Comparison of ENCODE assay signal across 2 cellular contexts in the genomic region with DNA sequence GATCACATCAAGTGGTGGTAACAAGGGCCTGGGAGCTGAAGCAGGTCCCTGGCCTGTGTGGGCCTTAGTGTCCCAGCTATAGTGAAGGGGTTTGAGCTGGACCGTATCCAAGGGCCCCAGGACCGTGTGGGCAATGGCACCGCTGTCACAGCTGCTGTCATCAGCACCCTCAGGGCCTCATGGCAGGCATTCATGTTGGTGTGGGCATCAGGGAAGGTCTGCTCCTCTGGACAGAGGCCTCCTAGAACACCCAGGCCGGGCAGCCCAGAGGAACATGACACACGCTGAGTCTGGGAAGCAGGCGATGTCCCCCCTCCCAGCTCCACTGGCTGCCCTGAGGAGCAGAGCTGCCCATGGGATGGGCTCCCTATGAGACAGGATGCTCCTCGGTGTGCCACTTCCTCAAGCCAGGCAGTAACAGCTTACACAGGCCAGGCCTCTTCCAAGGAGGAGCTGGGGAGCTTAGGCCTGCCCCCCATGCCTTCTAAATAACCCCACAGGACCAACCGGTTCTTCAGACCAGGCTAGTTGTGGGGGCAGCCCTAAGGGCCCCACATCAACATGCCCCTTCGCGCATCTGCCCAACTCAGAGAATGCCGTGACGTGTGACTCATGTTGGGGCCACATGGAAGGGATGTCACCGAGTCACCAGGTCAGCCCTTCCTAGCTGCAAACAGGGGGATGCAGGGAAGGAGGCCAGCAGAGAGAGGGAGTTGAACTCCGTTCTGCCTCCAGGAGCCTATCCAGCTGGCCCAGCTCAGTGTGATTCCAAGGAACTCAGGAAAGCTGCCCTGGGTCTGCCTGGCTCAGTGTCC.
TF ChIP-seq lines count a peak whose summit lies in the region.

No MANE protein-coding gene starts in this region.

TF ChIP-seq in H1, 55 proteins besides CTCF, POLR2A, EP300 and RAD21 (continued from another document):
- TF ChIP-seq SIN3A (conservative IDR thresholded peaks at IDR 0.05 in 1 of 2, IDR thresholded peaks at IDR 0.05 in 1 of 2; ENCODE audit: low read depth in 1 of 2, low read length in 2 of 2) (no peak), CHD2 (IDR thresholded peaks at IDR 0.05; ENCODE audit: low read length) (no peak)
- TF ChIP-seq, protein P1, sequence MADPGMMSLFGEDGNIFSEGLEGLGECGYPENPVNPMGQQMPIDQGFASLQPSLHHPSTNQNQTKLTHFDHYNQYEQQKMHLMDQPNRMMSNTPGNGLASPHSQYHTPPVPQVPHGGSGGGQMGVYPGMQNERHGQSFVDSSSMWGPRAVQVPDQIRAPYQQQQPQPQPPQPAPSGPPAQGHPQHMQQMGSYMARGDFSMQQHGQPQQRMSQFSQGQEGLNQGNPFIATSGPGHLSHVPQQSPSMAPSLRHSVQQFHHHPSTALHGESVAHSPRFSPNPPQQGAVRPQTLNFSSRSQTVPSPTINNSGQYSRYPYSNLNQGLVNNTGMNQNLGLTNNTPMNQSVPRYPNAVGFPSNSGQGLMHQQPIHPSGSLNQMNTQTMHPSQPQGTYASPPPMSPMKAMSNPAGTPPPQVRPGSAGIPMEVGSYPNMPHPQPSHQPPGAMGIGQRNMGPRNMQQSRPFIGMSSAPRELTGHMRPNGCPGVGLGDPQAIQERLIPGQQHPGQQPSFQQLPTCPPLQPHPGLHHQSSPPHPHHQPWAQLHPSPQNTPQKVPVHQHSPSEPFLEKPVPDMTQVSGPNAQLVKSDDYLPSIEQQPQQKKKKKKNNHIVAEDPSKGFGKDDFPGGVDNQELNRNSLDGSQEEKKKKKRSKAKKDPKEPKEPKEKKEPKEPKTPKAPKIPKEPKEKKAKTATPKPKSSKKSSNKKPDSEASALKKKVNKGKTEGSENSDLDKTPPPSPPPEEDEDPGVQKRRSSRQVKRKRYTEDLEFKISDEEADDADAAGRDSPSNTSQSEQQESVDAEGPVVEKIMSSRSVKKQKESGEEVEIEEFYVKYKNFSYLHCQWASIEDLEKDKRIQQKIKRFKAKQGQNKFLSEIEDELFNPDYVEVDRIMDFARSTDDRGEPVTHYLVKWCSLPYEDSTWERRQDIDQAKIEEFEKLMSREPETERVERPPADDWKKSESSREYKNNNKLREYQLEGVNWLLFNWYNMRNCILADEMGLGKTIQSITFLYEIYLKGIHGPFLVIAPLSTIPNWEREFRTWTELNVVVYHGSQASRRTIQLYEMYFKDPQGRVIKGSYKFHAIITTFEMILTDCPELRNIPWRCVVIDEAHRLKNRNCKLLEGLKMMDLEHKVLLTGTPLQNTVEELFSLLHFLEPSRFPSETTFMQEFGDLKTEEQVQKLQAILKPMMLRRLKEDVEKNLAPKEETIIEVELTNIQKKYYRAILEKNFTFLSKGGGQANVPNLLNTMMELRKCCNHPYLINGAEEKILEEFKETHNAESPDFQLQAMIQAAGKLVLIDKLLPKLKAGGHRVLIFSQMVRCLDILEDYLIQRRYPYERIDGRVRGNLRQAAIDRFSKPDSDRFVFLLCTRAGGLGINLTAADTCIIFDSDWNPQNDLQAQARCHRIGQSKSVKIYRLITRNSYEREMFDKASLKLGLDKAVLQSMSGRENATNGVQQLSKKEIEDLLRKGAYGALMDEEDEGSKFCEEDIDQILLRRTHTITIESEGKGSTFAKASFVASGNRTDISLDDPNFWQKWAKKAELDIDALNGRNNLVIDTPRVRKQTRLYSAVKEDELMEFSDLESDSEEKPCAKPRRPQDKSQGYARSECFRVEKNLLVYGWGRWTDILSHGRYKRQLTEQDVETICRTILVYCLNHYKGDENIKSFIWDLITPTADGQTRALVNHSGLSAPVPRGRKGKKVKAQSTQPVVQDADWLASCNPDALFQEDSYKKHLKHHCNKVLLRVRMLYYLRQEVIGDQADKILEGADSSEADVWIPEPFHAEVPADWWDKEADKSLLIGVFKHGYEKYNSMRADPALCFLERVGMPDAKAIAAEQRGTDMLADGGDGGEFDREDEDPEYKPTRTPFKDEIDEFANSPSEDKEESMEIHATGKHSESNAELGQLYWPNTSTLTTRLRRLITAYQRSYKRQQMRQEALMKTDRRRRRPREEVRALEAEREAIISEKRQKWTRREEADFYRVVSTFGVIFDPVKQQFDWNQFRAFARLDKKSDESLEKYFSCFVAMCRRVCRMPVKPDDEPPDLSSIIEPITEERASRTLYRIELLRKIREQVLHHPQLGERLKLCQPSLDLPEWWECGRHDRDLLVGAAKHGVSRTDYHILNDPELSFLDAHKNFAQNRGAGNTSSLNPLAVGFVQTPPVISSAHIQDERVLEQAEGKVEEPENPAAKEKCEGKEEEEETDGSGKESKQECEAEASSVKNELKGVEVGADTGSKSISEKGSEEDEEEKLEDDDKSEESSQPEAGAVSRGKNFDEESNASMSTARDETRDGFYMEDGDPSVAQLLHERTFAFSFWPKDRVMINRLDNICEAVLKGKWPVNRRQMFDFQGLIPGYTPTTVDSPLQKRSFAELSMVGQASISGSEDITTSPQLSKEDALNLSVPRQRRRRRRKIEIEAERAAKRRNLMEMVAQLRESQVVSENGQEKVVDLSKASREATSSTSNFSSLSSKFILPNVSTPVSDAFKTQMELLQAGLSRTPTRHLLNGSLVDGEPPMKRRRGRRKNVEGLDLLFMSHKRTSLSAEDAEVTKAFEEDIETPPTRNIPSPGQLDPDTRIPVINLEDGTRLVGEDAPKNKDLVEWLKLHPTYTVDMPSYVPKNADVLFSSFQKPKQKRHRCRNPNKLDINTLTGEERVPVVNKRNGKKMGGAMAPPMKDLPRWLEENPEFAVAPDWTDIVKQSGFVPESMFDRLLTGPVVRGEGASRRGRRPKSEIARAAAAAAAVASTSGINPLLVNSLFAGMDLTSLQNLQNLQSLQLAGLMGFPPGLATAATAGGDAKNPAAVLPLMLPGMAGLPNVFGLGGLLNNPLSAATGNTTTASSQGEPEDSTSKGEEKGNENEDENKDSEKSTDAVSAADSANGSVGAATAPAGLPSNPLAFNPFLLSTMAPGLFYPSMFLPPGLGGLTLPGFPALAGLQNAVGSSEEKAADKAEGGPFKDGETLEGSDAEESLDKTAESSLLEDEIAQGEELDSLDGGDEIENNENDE (IDR thresholded peaks at IDR 0.05; ENCODE audit: insufficient replicate concordance, low read length), result no peak

TF ChIP-seq in liver, 16 proteins besides CTCF, POLR2A, EP300 and RAD21 (continued from another document):
- TF ChIP-seq JUND (IDR thresholded peaks at IDR 0.05) (no peak), RXRA (IDR thresholded peaks at IDR 0.05) (no peak), FOXA1 (IDR thresholded peaks at IDR 0.05) (no peak), GABPA (IDR thresholded peaks at IDR 0.05 in 1 of 2, conservative IDR thresholded peaks at IDR 0.05 in 1 of 2) (no peak), EGR1 (IDR thresholded peaks at IDR 0.05; ENCODE audit: low read depth in 2 of 2) (no peak), NR2F2 (IDR thresholded peaks at IDR 0.05) (no peak), HNF4A (conservative IDR thresholded peaks at IDR 0.05) (no peak), FOXA2 (IDR thresholded peaks at IDR 0.05) (no peak), ATF3 (IDR thresholded peaks at IDR 0.05) (no peak), SP1 (IDR thresholded peaks at IDR 0.05) (no peak), TAF1 (conservative IDR thresholded peaks at IDR 0.05) (no peak)
- TF ChIP-seq, protein P2, sequence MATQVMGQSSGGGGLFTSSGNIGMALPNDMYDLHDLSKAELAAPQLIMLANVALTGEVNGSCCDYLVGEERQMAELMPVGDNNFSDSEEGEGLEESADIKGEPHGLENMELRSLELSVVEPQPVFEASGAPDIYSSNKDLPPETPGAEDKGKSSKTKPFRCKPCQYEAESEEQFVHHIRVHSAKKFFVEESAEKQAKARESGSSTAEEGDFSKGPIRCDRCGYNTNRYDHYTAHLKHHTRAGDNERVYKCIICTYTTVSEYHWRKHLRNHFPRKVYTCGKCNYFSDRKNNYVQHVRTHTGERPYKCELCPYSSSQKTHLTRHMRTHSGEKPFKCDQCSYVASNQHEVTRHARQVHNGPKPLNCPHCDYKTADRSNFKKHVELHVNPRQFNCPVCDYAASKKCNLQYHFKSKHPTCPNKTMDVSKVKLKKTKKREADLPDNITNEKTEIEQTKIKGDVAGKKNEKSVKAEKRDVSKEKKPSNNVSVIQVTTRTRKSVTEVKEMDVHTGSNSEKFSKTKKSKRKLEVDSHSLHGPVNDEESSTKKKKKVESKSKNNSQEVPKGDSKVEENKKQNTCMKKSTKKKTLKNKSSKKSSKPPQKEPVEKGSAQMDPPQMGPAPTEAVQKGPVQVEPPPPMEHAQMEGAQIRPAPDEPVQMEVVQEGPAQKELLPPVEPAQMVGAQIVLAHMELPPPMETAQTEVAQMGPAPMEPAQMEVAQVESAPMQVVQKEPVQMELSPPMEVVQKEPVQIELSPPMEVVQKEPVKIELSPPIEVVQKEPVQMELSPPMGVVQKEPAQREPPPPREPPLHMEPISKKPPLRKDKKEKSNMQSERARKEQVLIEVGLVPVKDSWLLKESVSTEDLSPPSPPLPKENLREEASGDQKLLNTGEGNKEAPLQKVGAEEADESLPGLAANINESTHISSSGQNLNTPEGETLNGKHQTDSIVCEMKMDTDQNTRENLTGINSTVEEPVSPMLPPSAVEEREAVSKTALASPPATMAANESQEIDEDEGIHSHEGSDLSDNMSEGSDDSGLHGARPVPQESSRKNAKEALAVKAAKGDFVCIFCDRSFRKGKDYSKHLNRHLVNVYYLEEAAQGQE (IDR thresholded peaks at IDR 0.05), result no peak
- TF ChIP-seq, protein P3, sequence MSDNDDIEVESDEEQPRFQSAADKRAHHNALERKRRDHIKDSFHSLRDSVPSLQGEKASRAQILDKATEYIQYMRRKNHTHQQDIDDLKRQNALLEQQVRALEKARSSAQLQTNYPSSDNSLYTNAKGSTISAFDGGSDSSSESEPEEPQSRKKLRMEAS (IDR thresholded peaks at IDR 0.05), result no peak
- TF ChIP-seq, protein P4, sequence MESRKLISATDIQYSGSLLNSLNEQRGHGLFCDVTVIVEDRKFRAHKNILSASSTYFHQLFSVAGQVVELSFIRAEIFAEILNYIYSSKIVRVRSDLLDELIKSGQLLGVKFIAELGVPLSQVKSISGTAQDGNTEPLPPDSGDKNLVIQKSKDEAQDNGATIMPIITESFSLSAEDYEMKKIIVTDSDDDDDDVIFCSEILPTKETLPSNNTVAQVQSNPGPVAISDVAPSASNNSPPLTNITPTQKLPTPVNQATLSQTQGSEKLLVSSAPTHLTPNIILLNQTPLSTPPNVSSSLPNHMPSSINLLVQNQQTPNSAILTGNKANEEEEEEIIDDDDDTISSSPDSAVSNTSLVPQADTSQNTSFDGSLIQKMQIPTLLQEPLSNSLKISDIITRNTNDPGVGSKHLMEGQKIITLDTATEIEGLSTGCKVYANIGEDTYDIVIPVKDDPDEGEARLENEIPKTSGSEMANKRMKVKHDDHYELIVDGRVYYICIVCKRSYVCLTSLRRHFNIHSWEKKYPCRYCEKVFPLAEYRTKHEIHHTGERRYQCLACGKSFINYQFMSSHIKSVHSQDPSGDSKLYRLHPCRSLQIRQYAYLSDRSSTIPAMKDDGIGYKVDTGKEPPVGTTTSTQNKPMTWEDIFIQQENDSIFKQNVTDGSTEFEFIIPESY (IDR thresholded peaks at IDR 0.05), result no peak
TF ChIP-seq in liver: peak in this region for 0.
